16 cellular contexts compared by ENCODE assay signal in the genomic region with DNA sequence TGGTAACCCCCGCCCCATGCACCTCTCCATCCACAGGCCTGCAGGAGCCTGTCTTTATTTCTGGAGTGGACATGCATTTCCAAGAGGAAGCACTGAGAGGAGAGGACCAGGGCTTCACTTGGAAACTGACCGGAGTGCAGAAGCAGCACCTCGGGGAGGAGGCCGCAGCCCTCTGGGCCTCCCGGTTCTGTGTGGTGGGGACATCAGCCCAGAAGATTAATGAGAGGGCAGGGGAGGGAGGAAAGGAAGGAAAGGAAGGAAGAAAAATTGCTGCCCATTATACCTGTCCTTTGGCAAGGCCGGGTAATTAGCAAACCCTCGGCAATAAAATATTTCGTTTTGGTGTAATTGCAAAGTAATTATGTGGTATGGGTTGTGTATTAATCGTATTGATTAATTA.
"Had no signal": no experiment of that assay in that cellular context is flagged by ENCODE, and none has a peak within 500 bp of the region (broad histone marks: within the 10 kb centered on the region; RNA-seq: fewer than 3 reads in every experiment).

No MANE protein-coding gene starts in this region.

- H3K36me3 ChIP-seq: esophagus squamous epithelium, stomach had no signal

- H3K4me1 Mint-ChIP-seq: immature natural killer cell had no signal

- DNase-seq: cerebellar nuclear complex; effector memory CD8-positive, alpha-beta T cell; esophagus squamous epithelium; foreskin fibroblast; immature natural killer cell; left colon; mesendoderm; naive thymus-derived CD4-positive, alpha-beta T cell; stimulated activated CD4-positive, alpha-beta T cell treated with anti-CD3 and anti-CD28 coated beads, Interleukin-2, amount 100 ng/mL, for 24 hours; stimulated activated CD4-positive, alpha-beta T cell treated with anti-CD3 and anti-CD28 coated beads, Interleukin-4, amount 100 ng/mL, for 4 hours; stimulated activated naive CD4-positive, alpha-beta T cell; stomach; trophoblast cell had no signal

- H3K27ac Mint-ChIP-seq: dendritic cell treated with granulocyte-macrophage colony-stimulating factor and Interleukin-4, amounts not matched to agents 40 ng/mL and 50 ng/mL, for 4 days; immature natural killer cell had no signal

- H3K27ac ChIP-seq: epithelial cell of prostate had no signal

- H3K4me3 ChIP-seq: esophagus squamous epithelium, skin epidermis, stomach had no signal

- H3K27me3 ChIP-seq: esophagus squamous epithelium, stomach had no signal

- H3K4me3 Mint-ChIP-seq: dendritic cell treated with granulocyte-macrophage colony-stimulating factor and Interleukin-4, amounts not matched to agents 40 ng/mL and 50 ng/mL, for 4 days; effector memory CD8-positive, alpha-beta T cell; immature natural killer cell; naive thymus-derived CD4-positive, alpha-beta T cell had no signal

- H3K9me3 Mint-ChIP-seq: dendritic cell treated with granulocyte-macrophage colony-stimulating factor and Interleukin-4, amounts not matched to agents 40 ng/mL and 50 ng/mL, for 4 days; effector memory CD8-positive, alpha-beta T cell; naive thymus-derived CD4-positive, alpha-beta T cell had no signal

- H3K9me3 ChIP-seq: esophagus squamous epithelium, stomach had no signal
